Comparison of ENCODE assay signal across 4 cellular contexts in genomic region chr3:88671594-88671993, GRCh38.
"Had no signal": no experiment of that assay in that cellular context is flagged by ENCODE, and none has a peak within 500 bp of the region (broad histone marks: within the 10 kb centered on the region; RNA-seq: fewer than 3 reads in every experiment).

No MANE protein-coding gene starts in this region.

- DNase-seq: H9, HCEC 1CT, IMR-90 had no signal

- H3K4me3 Mint-ChIP-seq: GM23338, H9 had no signal

- ATAC-seq: GM23338 had no signal

- H3K27ac Mint-ChIP-seq: GM23338, H9 had no signal

- H3K9me3 Mint-ChIP-seq: GM23338 had no signal

- H3K4me3 ChIP-seq: GM23338 had no signal
